ENCODE assay signal across 10 cellular contexts in the genomic region with DNA sequence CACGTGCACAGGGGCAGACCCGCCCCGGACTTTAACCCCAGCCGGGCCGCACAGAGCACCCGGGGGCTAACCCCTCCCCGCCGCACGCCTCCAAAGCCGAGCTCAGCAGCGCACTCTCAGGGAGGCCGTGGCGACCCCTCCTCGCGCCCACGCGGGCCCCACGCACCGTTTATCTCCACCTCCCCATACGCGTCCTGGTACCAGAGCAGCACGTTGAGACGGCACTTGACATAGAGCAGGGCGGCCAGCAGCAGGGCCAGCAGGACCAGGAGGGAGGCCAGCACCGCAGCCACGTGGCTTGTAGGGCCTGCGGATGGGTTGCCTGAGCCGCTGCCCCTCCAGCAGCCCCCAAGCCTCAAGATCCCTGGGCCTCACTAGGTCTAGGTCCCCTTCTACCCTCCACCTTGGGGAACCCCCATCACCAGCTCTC. TPM values are rescaled to one million over a fixed set of nuclear protein-coding genes. Genes with fewer than 3 reads are reported as not detected.
DNase-seq lines count a peak whose midpoint lies in the region; ATAC-seq and TF ChIP-seq lines count a peak whose summit lies in the region.
"Had no signal": no experiment of that assay in that cellular context is flagged by ENCODE, and none has a peak within 500 bp of the region (broad histone marks: within the 10 kb centered on the region; RNA-seq: fewer than 3 reads in every experiment).

No MANE protein-coding gene starts in this region.

- no peak overlapping the region for H3K4me3 Mint-ChIP-seq in CD8-positive, alpha-beta T cell
- H3K4me3 Mint-ChIP-seq in naive thymus-derived CD8-positive, alpha-beta T cell = peak overlapping the region in 6 of 10 donors; percentile 11 to 63 (median 56)
- no peak overlapping the region for H3K4me3 Mint-ChIP-seq in type B pancreatic cell

- no peaks in the 10 kb centered on the region for H3K27me3 Mint-ChIP-seq in CD8-positive, alpha-beta T cell (ENCODE audit: low read depth)
- H3K27me3 Mint-ChIP-seq in naive thymus-derived CD8-positive, alpha-beta T cell = no peaks in the 10 kb centered on the region
- no peaks in the 10 kb centered on the region for H3K27me3 Mint-ChIP-seq in type B pancreatic cell

- H3K4me1 ChIP-seq in CD8-positive, alpha-beta T cell (ENCODE audit: insufficient read depth, low read length) = peaks cover 27% of the 10 kb centered on the region

- no peaks in the 10 kb centered on the region for H3K9me3 Mint-ChIP-seq in CD8-positive, alpha-beta T cell
- H3K9me3 Mint-ChIP-seq in naive thymus-derived CD8-positive, alpha-beta T cell = no peaks in the 10 kb centered on the region
- no peaks in the 10 kb centered on the region for H3K9me3 Mint-ChIP-seq in type B pancreatic cell

- peak overlapping the region; percentile 82 for H3K27ac Mint-ChIP-seq in CD8-positive, alpha-beta T cell
- peak overlapping the region in 8 of 10 donors; percentile 43 to 93 (median 81) for H3K27ac Mint-ChIP-seq in naive thymus-derived CD8-positive, alpha-beta T cell
- no peak overlapping the region for H3K27ac Mint-ChIP-seq in type B pancreatic cell

- H3K9me3 ChIP-seq in CD8-positive, alpha-beta T cell (ENCODE audit: low read length) = no peaks in the 10 kb centered on the region

- H3K36me3 ChIP-seq in CD8-positive, alpha-beta T cell (ENCODE audit: insufficient read depth, low read length) = no peaks in the 10 kb centered on the region

- H3K27ac ChIP-seq in CD8-positive, alpha-beta T cell (ENCODE audit: low read depth, low read length) = peak overlapping the region; percentile 33
- peak overlapping the region in 1 of 2 donors; percentile 75 for H3K27ac ChIP-seq in coronary artery

- peak in 1 of 7 experiments; percentile 49 for DNase-seq in CD8-positive, alpha-beta T cell
- DNase-seq in coronary artery (ENCODE audit: low spot score) (no peak), type B pancreatic cell (ENCODE audit: extremely low spot score, unreplicated experiment) (no peak), iPS-NIHi7 (ENCODE audit: extremely low spot score) (no peak)
- DNase-seq in naive thymus-derived CD8-positive, alpha-beta T cell = peak in 6 of 10 donors; percentile 38 to 75 (median 50)
- DNase-seq in stimulated activated CD4-positive, alpha-beta T cell treated with anti-CD3 and anti-CD28 coated beads, Interleukin-4, amount 100 ng/mL, for 24 hours = no peak
- DNase-seq: kidney glomerular epithelial cell had no signal

- peaks cover 4% of the 10 kb centered on the region for H3K36me3 Mint-ChIP-seq in CD8-positive, alpha-beta T cell
- peaks cover 0 to 9% (median 0%) of the 10 kb centered on the region in 3 donors for H3K36me3 Mint-ChIP-seq in naive thymus-derived CD8-positive, alpha-beta T cell
- H3K36me3 Mint-ChIP-seq in type B pancreatic cell = no peaks in the 10 kb centered on the region

- H3K27me3 ChIP-seq in CD8-positive, alpha-beta T cell (ENCODE audit: insufficient read depth, low read length) = no peaks in the 10 kb centered on the region

- CTCF ChIA-PET in CD8-positive, alpha-beta T cell (lab: Charles Lee) = interaction anchor here (1.0 to 6.7 kb wide), 4 partner anchors 16 to 162 kb away, joined by 3 to 68 read pairs (median 4); a partner anchor contains a TSS

- peak; percentile 11 for ATAC-seq in CD8-positive, alpha-beta T cell
- ATAC-seq in HG02642 (IDR thresholded peaks at IDR 0.05; ENCODE audit: poor library complexity, unreplicated experiment) (peak; percentile 5), GM18870 (IDR thresholded peaks at IDR 0.05; ENCODE audit: unreplicated experiment) (no peak)
- peak; percentile 16 to 23 for ATAC-seq in naive thymus-derived CD8-positive, alpha-beta T cell

- H3K4me3 ChIP-seq in CD8-positive, alpha-beta T cell (ENCODE audit: low read depth, low read length) = peak overlapping the region; percentile 19
- peak overlapping the region; percentile 81 for H3K4me3 ChIP-seq in coronary artery

- POLR2A ChIA-PET in CD8-positive, alpha-beta T cell (lab: Charles Lee) = interaction anchor here (1.1 to 3.9 kb wide), 13 partner anchors 8 to 288 kb away, joined by 4 to 62 read pairs (median 8); a partner anchor contains a TSS
- POLR2A ChIA-PET in naive thymus-derived CD8-positive, alpha-beta T cell (lab: Charles Lee) = interaction anchor here (0.7 to 6.7 kb wide), 22 partner anchors 8 to 199 kb away, joined by 3 to 135 read pairs (median 5); a partner anchor contains a TSS

- peaks cover 18% of the 10 kb centered on the region for H3K4me1 Mint-ChIP-seq in CD8-positive, alpha-beta T cell (ENCODE audit: low read depth)
- H3K4me1 Mint-ChIP-seq in naive thymus-derived CD8-positive, alpha-beta T cell = peaks cover 7 to 32% (median 16%) of the 10 kb centered on the region in 4 donors
- H3K4me1 Mint-ChIP-seq in type B pancreatic cell (ENCODE audit: unreplicated experiment) = no peaks in the 10 kb centered on the region

- intact Hi-C loops in CD8-positive, alpha-beta T cell (cut with DNase I, micrococcal nuclease) = loop anchor here (1.0 to 5.0 kb wide), 11 partner anchors 43 to 200 kb away; a partner anchor contains a TSS

- no peak for TF ChIP-seq CTCF in CD8-positive, alpha-beta T cell (IDR thresholded peaks at IDR 0.05)
- TF ChIP-seq CTCF in coronary artery (IDR thresholded peaks at IDR 0.05) = no peak
- TF ChIP-seq CTCF in type B pancreatic cell (conservative IDR thresholded peaks at IDR 0.05) = no peak

RNA-seq across cellular contexts. Expression of a gene that starts 7.1 kb away (rescaled TPM):
- total RNA-seq in CD8-positive, alpha-beta T cell = 100 to 1,000 TPM; 270 to 294 TPM
- total RNA-seq in naive thymus-derived CD8-positive, alpha-beta T cell = 100 to 1,000 TPM; 332 to 337 TPM
- polyA plus RNA-seq in naive thymus-derived CD8-positive, alpha-beta T cell = 100 to 1,000 TPM; 195 to 233 (median 206) TPM
- 36.2 and 44.0 TPM in 2 replicates for total RNA-seq in type B pancreatic cell (ENCODE audit: low replicate concordance)

RNA-seq across cellular contexts. Expression of a gene that starts 13.7 kb away (rescaled TPM):
- total RNA-seq in CD8-positive, alpha-beta T cell = under 1 TPM in 1 of 2 experiments, not detected in 1; 0.62 TPM
- total RNA-seq in naive thymus-derived CD8-positive, alpha-beta T cell = under 1 TPM; 0.16 to 0.29 TPM
- under 1 TPM in 2 of 3 donors, not detected in 1; 0.15 to 0.47 TPM for polyA plus RNA-seq in naive thymus-derived CD8-positive, alpha-beta T cell
- total RNA-seq in type B pancreatic cell (ENCODE audit: low replicate concordance) = 51.6 and 156 TPM in 2 replicates

RNA-seq across cellular contexts. Expression of a gene that starts 34.1 kb away (rescaled TPM):
- total RNA-seq in CD8-positive, alpha-beta T cell = 10 to 100 TPM; 84.0 to 86.7 TPM
- 10 to 100 TPM; 70.1 to 78.6 TPM for total RNA-seq in naive thymus-derived CD8-positive, alpha-beta T cell
- 1 to 10 TPM; 4.8 to 8.6 (median 7.3) TPM for polyA plus RNA-seq in naive thymus-derived CD8-positive, alpha-beta T cell
- total RNA-seq in type B pancreatic cell (ENCODE audit: low replicate concordance) = 25.3 and 66.6 TPM in 2 replicates
- total RNA-seq: fibroblast of lung had no signal
- polyA plus RNA-seq: fibroblast of lung had no signal

RNA-seq across cellular contexts. Expression of a gene that starts 38.4 kb away (rescaled TPM):
- total RNA-seq in CD8-positive, alpha-beta T cell = under 1 TPM; 0.44 to 0.84 TPM
- total RNA-seq in naive thymus-derived CD8-positive, alpha-beta T cell = under 1 TPM; 0.16 to 0.39 TPM
- 1 to 10 TPM in 1 of 3 donors, not detected in 2; 1.3 TPM for polyA plus RNA-seq in naive thymus-derived CD8-positive, alpha-beta T cell
- 95.0 and 185 TPM in 2 replicates for total RNA-seq in type B pancreatic cell (ENCODE audit: low replicate concordance)

RNA-seq across cellular contexts. Expression of a gene that starts 42.4 kb away (rescaled TPM):
- total RNA-seq in CD8-positive, alpha-beta T cell = 10 to 100 TPM; 18.9 to 21.8 TPM
- 10 to 100 TPM; 25.9 to 30.2 TPM for total RNA-seq in naive thymus-derived CD8-positive, alpha-beta T cell
- 10 to 100 TPM in 2 of 3 donors, 1 to 10 TPM in 1; 9.0 to 13.0 (median 11.6) TPM for polyA plus RNA-seq in naive thymus-derived CD8-positive, alpha-beta T cell
- 33.6 and 46.9 TPM in 2 replicates for total RNA-seq in type B pancreatic cell (ENCODE audit: low replicate concordance)

Comparison
In these comparisons a context has a peak if more than half of its experiments do, and no peak if none do; other contexts are left out.
1. DNase-seq: peak in naive thymus-derived CD8-positive, alpha-beta T cell (6 of 10); none in coronary artery (single experiment), type B pancreatic cell (single experiment), iPS-NIHi7 (single experiment) and stimulated activated CD4-positive, alpha-beta T cell treated with anti-CD3 and anti-CD28 coated beads, Interleukin-4, amount 100 ng/mL, for 24 hours (single experiment).
2. H3K4me3 Mint-ChIP-seq: peak in naive thymus-derived CD8-positive, alpha-beta T cell (6 of 10); none in CD8-positive, alpha-beta T cell (single experiment) and type B pancreatic cell (single experiment).
3. RNA of a gene that starts 13.7 kb away (total RNA-seq): 51.6 to 156 TPM in type B pancreatic cell; 0.62 TPM in CD8-positive, alpha-beta T cell and 0.16 to 0.29 TPM in naive thymus-derived CD8-positive, alpha-beta T cell; every median in the first group is over 10 times any median in the second.